In genomic region chr13:94711561-94712286, GRCh38 we compare ENCODE assay signal across 8 cellular contexts. TPM values are rescaled to one million over a fixed set of nuclear protein-coding genes. Genes with fewer than 3 reads are reported as not detected.
A peak's percentile ranks its signal among the peaks of the same experiment; 100 is the strongest.
DNase-seq lines count a peak whose midpoint lies in the region; ATAC-seq, FAIRE-seq and TF ChIP-seq lines count a peak whose summit lies in the region.

No MANE protein-coding gene starts in this region.

- FAIRE-seq in keratinocyte (lab: Jason Lieb, UNC) = no peak
- FAIRE-seq in GM19239 (lab: Jason Lieb, UNC) = no peak

- peaks cover 40% of the 10 kb centered on the region for H3K27me3 ChIP-seq in keratinocyte (ENCODE audit: control insufficient read depth, extremely low read depth, insufficient read depth, low read length)

- POLR2A ChIA-PET in activated CD4-positive, alpha-beta T cell treated with anti-CD3 and anti-CD28 coated beads for 36 hours (lab: Charles Lee) = no interaction called here

- ATAC-seq in activated CD4-positive, alpha-beta T cell treated with anti-CD3 and anti-CD28 coated beads for 36 hours = peak; percentile 42
- ATAC-seq in HG02884 (IDR thresholded peaks at IDR 0.05; ENCODE audit: unreplicated experiment) (peak; percentile 23), HG03097 (IDR thresholded peaks at IDR 0.05; ENCODE audit: low FRiP score, unreplicated experiment) (no peak)
- ATAC-seq in activated T-helper 17 cell treated with anti-CD3 and anti-CD28 coated beads, Interleukin-2, amount 50 U/mL, for 72 hours (replicated peaks) = peak; percentile 16

- H3K4me2 ChIP-seq in keratinocyte (ENCODE audit: control insufficient read depth, extremely low read depth, insufficient read depth, low read depth, low read length) = peak overlapping the region; percentile 68

- H3K4me1 ChIP-seq in keratinocyte (ENCODE audit: control insufficient read depth, extremely low read depth, insufficient read depth, low read length) = peaks cover 12% of the 10 kb centered on the region

- peaks cover 21% of the 10 kb centered on the region for H3K4me1 Mint-ChIP-seq in activated CD4-positive, alpha-beta T cell treated with anti-CD3 and anti-CD28 coated beads for 36 hours
- H3K4me1 Mint-ChIP-seq in activated T-helper 17 cell treated with anti-CD3 and anti-CD28 coated beads, Interleukin-2, amount 50 U/mL, for 72 hours = no peaks in the 10 kb centered on the region

- H2AFZ ChIP-seq in keratinocyte (ENCODE audit: control insufficient read depth, low read length) = peak overlapping the region; percentile 77

- no peak for TF ChIP-seq CTCF in keratinocyte (optimal IDR thresholded peaks at IDR 0.05 in 1 of 3, IDR thresholded peaks at IDR 0.05 in 1 of 3, conservative IDR thresholded peaks at IDR 0.05 in 1 of 3; ENCODE audit: extremely low read depth in 1 of 3, insufficient read depth in 2 of 3, low read length in 3 of 3)

- H3K9ac ChIP-seq in keratinocyte (ENCODE audit: control insufficient read depth, extremely low read depth, insufficient read depth, low read length) = no peak overlapping the region

- H3K9me3 ChIP-seq in keratinocyte (ENCODE audit: control insufficient read depth, low read depth, low read length) = no peaks in the 10 kb centered on the region

- peak overlapping the region; percentile 67 for H3K4me3 Mint-ChIP-seq in activated CD4-positive, alpha-beta T cell treated with anti-CD3 and anti-CD28 coated beads for 36 hours
- H3K4me3 Mint-ChIP-seq in activated T-helper 17 cell treated with anti-CD3 and anti-CD28 coated beads, Interleukin-2, amount 50 U/mL, for 72 hours = peak overlapping the region; percentile 51

- no peaks in the 10 kb centered on the region for H3K79me2 ChIP-seq in keratinocyte (ENCODE audit: control insufficient read depth, insufficient read depth, low read length)

- no peak overlapping the region for H3K27ac ChIP-seq in keratinocyte (ENCODE audit: control insufficient read depth, insufficient read depth, low read length)

- no peaks in the 10 kb centered on the region for H3K9me3 Mint-ChIP-seq in activated CD4-positive, alpha-beta T cell treated with anti-CD3 and anti-CD28 coated beads for 36 hours (ENCODE audit: low read depth)
- H3K9me3 Mint-ChIP-seq in activated T-helper 17 cell treated with anti-CD3 and anti-CD28 coated beads, Interleukin-2, amount 50 U/mL, for 72 hours = no peaks in the 10 kb centered on the region

- no peaks in the 10 kb centered on the region for H3K36me3 Mint-ChIP-seq in activated CD4-positive, alpha-beta T cell treated with anti-CD3 and anti-CD28 coated beads for 36 hours (ENCODE audit: low read depth)
- peaks cover 5% of the 10 kb centered on the region for H3K36me3 Mint-ChIP-seq in activated T-helper 17 cell treated with anti-CD3 and anti-CD28 coated beads, Interleukin-2, amount 50 U/mL, for 72 hours (ENCODE audit: low read depth)

- CTCF ChIA-PET in activated CD4-positive, alpha-beta T cell treated with anti-CD3 and anti-CD28 coated beads for 36 hours (lab: Charles Lee) = interaction anchor here (0.6 to 1.0 kb wide), 2 partner anchors 37 to 190 kb away, joined by 3 read pairs; no protein-coding TSS in a partner anchor

- no peak overlapping the region for H3K27ac Mint-ChIP-seq in activated CD4-positive, alpha-beta T cell treated with anti-CD3 and anti-CD28 coated beads for 36 hours
- no peak overlapping the region for H3K27ac Mint-ChIP-seq in activated T-helper 17 cell treated with anti-CD3 and anti-CD28 coated beads, Interleukin-2, amount 50 U/mL, for 72 hours

- no peaks in the 10 kb centered on the region for H4K20me1 ChIP-seq in keratinocyte (ENCODE audit: control insufficient read depth, extremely low read depth, insufficient read depth, low read length)

- H3K36me3 ChIP-seq in keratinocyte (ENCODE audit: control insufficient read depth in 2 of 2, extremely low read depth in 1 of 2, insufficient read depth in 2 of 2, low read length in 2 of 2) = no peaks in the 10 kb centered on the region

- dilution Hi-C loops in keratinocyte (cut with MboI; ENCODE audit: extremely low pct_ligation_motif_present, low sequenced_read_pairs) = no loop called here

- H3K9me1 ChIP-seq in keratinocyte (ENCODE audit: control insufficient read depth, extremely low read depth, insufficient read depth, low read length) = no peaks in the 10 kb centered on the region

- DNase-seq in activated CD4-positive, alpha-beta T cell treated with anti-CD3 and anti-CD28 coated beads for 36 hours = peak; percentile 53
- DNase-seq in activated CD4-positive, alpha-beta T cell treated with anti-CD3 and anti-CD28 coated beads, Interleukin-2, amount 50 U/mL, for 4 hours = no peak
- no peak for DNase-seq in keratinocyte (ENCODE audit: low read depth, low spot score)
- DNase-seq in NCI-H2081 treated with DMSO at 0.1 percent for 48 hours (lab: John Stamatoyannopoulos, UW) = no peak
- no peak for DNase-seq in GM19239 (ENCODE audit: insufficient read length, low spot score)

- intact Hi-C loops in activated CD4-positive, alpha-beta T cell treated with anti-CD3 and anti-CD28 coated beads for 36 hours (cut with DNase I, micrococcal nuclease) = loop anchor here (5.0 to 10.0 kb wide), 5 partner anchors 89 to 1381 kb away; partner anchors contain the start of gene HS6ST3 (in 1 of the 2)

- H3K27me3 Mint-ChIP-seq in activated CD4-positive, alpha-beta T cell treated with anti-CD3 and anti-CD28 coated beads for 36 hours = peaks cover 68% of the 10 kb centered on the region
- peaks cover 67% of the 10 kb centered on the region for H3K27me3 Mint-ChIP-seq in activated T-helper 17 cell treated with anti-CD3 and anti-CD28 coated beads, Interleukin-2, amount 50 U/mL, for 72 hours

- peak overlapping the region; percentile 16 to 50 (median 44) for H3K4me3 ChIP-seq in keratinocyte (ENCODE audit: control insufficient read depth in 2 of 3, extremely low read depth in 1 of 3, insufficient read depth in 2 of 3, low read depth in 1 of 3, low read length in 3 of 3)

RNA-seq across cellular contexts. Expression of gene SOX21, which starts 0.6 kb away (rescaled TPM):
- total RNA-seq in activated CD4-positive, alpha-beta T cell treated with anti-CD3 and anti-CD28 coated beads for 36 hours = not detected
- total RNA-seq in activated T-helper 17 cell treated with anti-CD3 and anti-CD28 coated beads, Interleukin-2, amount 50 U/mL, for 72 hours = not detected
- not detected in 3 replicates for polyA plus RNA-seq in keratinocyte
- polyA plus RNA-seq in keratinocyte (2011; ENCODE audit: low read depth) = 0.21 TPM
- polyA plus RNA-seq in keratinocyte (2011; cell fraction: cytosol; rRNA removed) = 0.03 and 0.04 TPM in 2 replicates
- polyA plus RNA-seq in keratinocyte (2011; cell fraction: nucleus; rRNA removed) = not detected in 2 replicates
- 0.11 TPM in 1 of 2 replicates, not detected in the other for polyA plus RNA-seq in keratinocyte (2012; ENCODE audit: low replicate concordance)
- polyA minus RNA-seq in keratinocyte = not detected in 3 replicates
- not detected for polyA minus RNA-seq in keratinocyte (2011; cell fraction: cytosol; rRNA and poly(A)+ RNA removed)
- polyA minus RNA-seq in keratinocyte (2011; cell fraction: nucleus; rRNA and poly(A)+ RNA removed) = not detected in 2 replicates
